ENCODE assay signal across 8 cellular contexts in the genomic region with DNA sequence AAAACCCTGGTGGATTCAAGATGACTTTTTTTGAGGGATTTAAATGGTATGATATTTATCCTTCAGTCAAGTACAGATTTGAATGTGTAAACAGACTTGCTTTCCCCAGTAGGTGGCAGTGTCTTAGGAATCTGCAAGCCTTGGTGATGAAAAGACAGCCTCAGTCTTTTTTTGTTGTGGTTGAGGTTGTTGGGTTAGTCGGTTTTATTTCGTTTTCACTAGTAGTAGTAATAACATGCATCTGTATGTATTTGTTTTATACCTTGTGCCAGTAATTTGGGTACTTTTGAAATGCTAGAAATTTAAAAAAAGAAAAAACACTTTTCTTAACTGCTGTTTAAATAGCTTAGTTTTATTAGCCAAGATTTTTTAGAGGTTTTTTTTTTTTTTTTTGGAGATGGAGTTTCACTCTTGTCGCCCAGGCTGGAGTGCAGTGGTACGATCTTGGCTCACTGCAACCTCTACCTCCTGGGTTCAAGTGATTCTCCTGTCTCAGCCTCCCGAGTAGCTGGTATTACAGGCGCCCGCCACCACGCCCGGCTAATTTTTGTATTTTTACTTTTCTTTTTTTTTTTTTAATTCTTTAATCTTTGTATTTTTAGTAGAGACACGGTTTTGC. TPM values are rescaled to one million over a fixed set of nuclear protein-coding genes. Genes with fewer than 3 reads are reported as not detected.
A peak's percentile ranks its signal among the peaks of the same experiment; 100 is the strongest.
DNase-seq lines count a peak whose midpoint lies in the region; ATAC-seq, FAIRE-seq and TF ChIP-seq lines count a peak whose summit lies in the region.

No MANE protein-coding gene starts in this region.

- TF ChIP-seq EP300 in esophagus muscularis mucosa (IDR thresholded peaks at IDR 0.05) = no peak

- H3K27ac Mint-ChIP-seq in Calu3 (ENCODE audit: unreplicated experiment) (no peak overlapping the region), neural crest cell (ENCODE audit: unreplicated experiment) (no peak overlapping the region)
- peak overlapping the region; percentile 17 for H3K27ac Mint-ChIP-seq in activated CD4-positive, alpha-beta memory T cell treated with anti-CD3 and anti-CD28 coated beads, Interleukin-2, amount 10 ng/mL, durations not matched to agents 7 days and 5 days

- peak; percentile 97 for FAIRE-seq in GM19239 (lab: Jason Lieb, UNC)

- H3K4me3 Mint-ChIP-seq in Calu3 (ENCODE audit: low read depth, unreplicated experiment) = no peak overlapping the region
- H3K4me3 Mint-ChIP-seq in activated CD4-positive, alpha-beta memory T cell treated with anti-CD3 and anti-CD28 coated beads, Interleukin-2, amount 10 ng/mL, durations not matched to agents 7 days and 5 days = peak overlapping the region; percentile 19
- H3K4me3 Mint-ChIP-seq in neural crest cell = no peak overlapping the region

- peak; percentile 52 for DNase-seq in Calu3
- peak; percentile 50 for DNase-seq in GM19239 (ENCODE audit: insufficient read length, low spot score)
- peak; percentile 31 for DNase-seq in NCI-H526 treated with DMSO at 0.1 percent for 48 hours (lab: John Stamatoyannopoulos, UW)
- DNase-seq in activated CD4-positive, alpha-beta memory T cell treated with anti-CD3 and anti-CD28 coated beads, Interleukin-2, amount 10 ng/mL, durations not matched to agents 7 days and 5 days = peak; percentile 58
- DNase-seq in esophagus muscularis mucosa (ENCODE audit: extremely low spot score) = no peak
- DNase-seq in neural crest cell (ENCODE audit: low read depth, low spot score) = peak; percentile 38
- no peak for DNase-seq in UCSD-AML1 (lab: John Stamatoyannopoulos, UW; ENCODE audit: unreplicated experiment)

- H3K36me3 Mint-ChIP-seq in Calu3 (ENCODE audit: insufficient read depth, unreplicated experiment) (peaks cover 16% of the 10 kb centered on the region), neural crest cell (ENCODE audit: low read depth) (peaks cover 16% of the 10 kb centered on the region)
- peaks cover 46% of the 10 kb centered on the region for H3K36me3 Mint-ChIP-seq in activated CD4-positive, alpha-beta memory T cell treated with anti-CD3 and anti-CD28 coated beads, Interleukin-2, amount 10 ng/mL, durations not matched to agents 7 days and 5 days (ENCODE audit: low read depth)

- CTCF ChIA-PET in Calu3 (lab: Charles Lee) = interaction anchor here (0.6 to 1.6 kb wide), 7 partner anchors 36 to 707 kb away, joined by 3 to 11 read pairs (median 5); no protein-coding TSS in a partner anchor
- CTCF ChIA-PET in activated CD4-positive, alpha-beta memory T cell treated with anti-CD3 and anti-CD28 coated beads, Interleukin-2, amount 10 ng/mL, durations not matched to agents 7 days and 5 days (lab: Charles Lee) = interaction anchor here (0.6 to 5.2 kb wide), 30 partner anchors 10 to 1244 kb away, joined by 3 to 60 read pairs (median 4); a partner anchor contains a TSS

- intact Hi-C loops in Calu3 (cut with micrococcal nuclease; ENCODE audit: unreplicated experiment) (loop anchor here (1.0 to 5.0 kb wide), 3 partner anchors 179 to 208 kb away; a partner anchor contains a TSS), esophagus muscularis mucosa (cut with DNase I) (no loop called here)

- H3K4me3 ChIP-seq in esophagus muscularis mucosa = no peak overlapping the region

- POLR2A ChIA-PET in activated CD4-positive, alpha-beta memory T cell treated with anti-CD3 and anti-CD28 coated beads, Interleukin-2, amount 10 ng/mL, durations not matched to agents 7 days and 5 days (lab: Charles Lee) = interaction anchor here (0.6 to 2.7 kb wide), 12 partner anchors 10 to 573 kb away, joined by 3 to 15 read pairs (median 4); no protein-coding TSS in a partner anchor

- no peaks in the 10 kb centered on the region for H3K9me3 ChIP-seq in esophagus muscularis mucosa

- WGBS in esophagus muscularis mucosa = 80% methylated on average over 10 of the region's 10 CpGs

- BruUV-seq in Calu3 (replicated peaks; lab: Mats Ljungman, UMichigan) = no TSS peak

- H3K27me3 ChIP-seq in esophagus muscularis mucosa = no peaks in the 10 kb centered on the region

- peak; percentile 90 for ATAC-seq in HG03354 (IDR thresholded peaks at IDR 0.05; ENCODE audit: poor library complexity, severe bottlenecking, unreplicated experiment)

- no peak for TF ChIP-seq POLR2A in esophagus muscularis mucosa (IDR thresholded peaks at IDR 0.05; ENCODE audit: low read depth)

- TF ChIP-seq CTCF in Calu3 (IDR thresholded peaks at IDR 0.05; ENCODE audit: unreplicated experiment) = peak; percentile 37
- peak; percentile 55 to 64 (median 59) for TF ChIP-seq CTCF in esophagus muscularis mucosa (IDR thresholded peaks at IDR 0.05)
- TF ChIP-seq CTCF in neural crest cell (conservative IDR thresholded peaks at IDR 0.05) = peak; percentile 87

- H3K27me3 Mint-ChIP-seq in Calu3 (ENCODE audit: unreplicated experiment) = no peaks in the 10 kb centered on the region
- peaks cover 1% of the 10 kb centered on the region for H3K27me3 Mint-ChIP-seq in activated CD4-positive, alpha-beta memory T cell treated with anti-CD3 and anti-CD28 coated beads, Interleukin-2, amount 10 ng/mL, durations not matched to agents 7 days and 5 days
- H3K27me3 Mint-ChIP-seq in neural crest cell (ENCODE audit: low read depth) = no peaks in the 10 kb centered on the region

- H3K27ac ChIP-seq in esophagus muscularis mucosa (replicated peaks in 1 of 4) = peak overlapping the region in 3 of 4 donors; percentile 56 to 69 (median 66)

- H3K4me1 ChIP-seq in esophagus muscularis mucosa = peaks cover 0 to 26% (median 24%) of the 10 kb centered on the region in 4 donors

- H3K36me3 ChIP-seq in esophagus muscularis mucosa = peaks cover 12 to 58% (median 35%) of the 10 kb centered on the region in 4 donors

- H3K9me3 Mint-ChIP-seq in Calu3 (ENCODE audit: low read depth, unreplicated experiment) (no peaks in the 10 kb centered on the region), neural crest cell (no peaks in the 10 kb centered on the region)
- H3K9me3 Mint-ChIP-seq in activated CD4-positive, alpha-beta memory T cell treated with anti-CD3 and anti-CD28 coated beads, Interleukin-2, amount 10 ng/mL, durations not matched to agents 7 days and 5 days = no peaks in the 10 kb centered on the region

- H3K4me1 Mint-ChIP-seq in Calu3 (ENCODE audit: low read depth, unreplicated experiment) (no peaks in the 10 kb centered on the region), neural crest cell (peaks cover 2% of the 10 kb centered on the region)
- H3K4me1 Mint-ChIP-seq in activated CD4-positive, alpha-beta memory T cell treated with anti-CD3 and anti-CD28 coated beads, Interleukin-2, amount 10 ng/mL, durations not matched to agents 7 days and 5 days = peaks cover 22% of the 10 kb centered on the region

RNA-seq across cellular contexts. Expression of a gene that starts 39.2 kb away (rescaled TPM):
- total RNA-seq in Calu3 (2022) (21.0 and 21.7 TPM in 2 replicates), esophagus muscularis mucosa (10 to 100 TPM; 54.8 to 63.7 (median 57.7) TPM), neural crest cell (44.5 and 50.1 TPM in 2 replicates)
- total RNA-seq in activated CD4-positive, alpha-beta memory T cell treated with anti-CD3 and anti-CD28 coated beads, Interleukin-2, amount 10 ng/mL, durations not matched to agents 7 days and 5 days = 10 to 100 TPM; 30.9 to 32.8 TPM

RNA-seq across cellular contexts. Expression of a gene that starts 40.3 kb away (rescaled TPM):
- total RNA-seq in Calu3 (2022) (6.3 and 12.6 TPM in 2 replicates), esophagus muscularis mucosa (1 to 10 TPM in 3 of 4 donors, under 1 TPM in 1; 0.78 to 3.5 (median 2.0) TPM), neural crest cell (0.40 and 0.57 TPM in 2 replicates)
- 100 to 1,000 TPM; 182 to 183 TPM for total RNA-seq in activated CD4-positive, alpha-beta memory T cell treated with anti-CD3 and anti-CD28 coated beads, Interleukin-2, amount 10 ng/mL, durations not matched to agents 7 days and 5 days

Comparison
In these comparisons a context has a peak if more than half of its experiments do, and no peak if none do; other contexts are left out.
1. DNase-seq: peak in Calu3 (single experiment), GM19239 (single experiment), NCI-H526 treated with DMSO at 0.1 percent for 48 hours (single experiment), activated CD4-positive, alpha-beta memory T cell treated with anti-CD3 and anti-CD28 coated beads, Interleukin-2, amount 10 ng/mL, durations not matched to agents 7 days and 5 days (single experiment) and neural crest cell (single experiment); none in esophagus muscularis mucosa (single experiment) and UCSD-AML1 (single experiment).
2. CTCF ChIP-seq: peak in every context shown above with its lines; median percentile 87 in neural crest cell; 59 in esophagus muscularis mucosa; 37 in Calu3.
3. RNA of a gene that starts 40.3 kb away (total RNA-seq): 182 to 183 TPM in activated CD4-positive, alpha-beta memory T cell treated with anti-CD3 and anti-CD28 coated beads, Interleukin-2, amount 10 ng/mL, durations not matched to agents 7 days and 5 days; 6.3 to 12.6 TPM in Calu3, 0.78 to 3.5 TPM in esophagus muscularis mucosa and 0.40 to 0.57 TPM in neural crest cell; every median in the first group is over 10 times any median in the second.